Comparison of ENCODE assay signal across 23 cellular contexts in the genomic region with DNA sequence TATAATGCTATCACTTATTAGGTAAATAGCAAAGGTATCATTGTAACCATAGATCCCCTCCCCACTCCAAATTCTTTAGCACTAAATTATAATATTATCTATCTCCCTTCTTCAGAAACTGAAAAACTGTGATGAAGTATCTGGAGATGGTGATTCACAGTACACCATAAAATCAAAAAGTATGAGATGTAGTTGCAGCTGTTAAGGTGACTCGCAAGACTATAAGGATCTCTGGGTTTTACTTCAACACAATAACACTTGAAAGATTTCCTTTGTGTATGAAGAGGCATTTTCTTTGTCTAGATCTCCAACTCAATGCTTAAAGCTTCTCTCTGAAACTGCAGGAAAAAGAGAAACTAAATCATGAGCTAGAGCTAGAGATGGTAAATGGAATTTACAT. TPM values are rescaled to one million over a fixed set of nuclear protein-coding genes. Genes with fewer than 3 reads are reported as not detected.
DNase-seq lines count a peak whose midpoint lies in the region; ATAC-seq and TF ChIP-seq lines count a peak whose summit lies in the region.
"Had no signal": no experiment of that assay in that cellular context is flagged by ENCODE, and none has a peak within 500 bp of the region (broad histone marks: within the 10 kb centered on the region; RNA-seq: fewer than 3 reads in every experiment).

No MANE protein-coding gene starts in this region.

- peaks cover 48% of the 10 kb centered on the region for H3K4me1 Mint-ChIP-seq in activated T-cell treated with anti-CD3 and anti-CD28 coated beads, Interleukin-2, amount 50 U/mL, for 72 hours (ENCODE audit: low read depth)
- no peaks in the 10 kb centered on the region for H3K4me1 Mint-ChIP-seq in neural crest cell

- TF ChIP-seq CTCF in choroid plexus epithelial cell (conservative IDR thresholded peaks at IDR 0.05; ENCODE audit: low read depth, low read length) (no peak), neural crest cell (conservative IDR thresholded peaks at IDR 0.05) (no peak), esophagus muscularis mucosa (IDR thresholded peaks at IDR 0.05) (no peak)

- peak in 1 of 2 donors; percentile 35 for ATAC-seq in activated T-cell treated with anti-CD3 and anti-CD28 coated beads, Interleukin-2, amount 50 U/mL, for 72 hours (replicated peaks in 1 of 2)
- no peak for ATAC-seq in HG02623 (IDR thresholded peaks at IDR 0.05; ENCODE audit: unreplicated experiment)

- no peaks in the 10 kb centered on the region for H3K36me3 ChIP-seq in esophagus muscularis mucosa
- H3K36me3 ChIP-seq: esophagus squamous epithelium had no signal

- peaks cover 0 to 14% (median 3%) of the 10 kb centered on the region in 4 donors for H3K4me1 ChIP-seq in esophagus muscularis mucosa

- no peaks in the 10 kb centered on the region for H3K36me3 Mint-ChIP-seq in activated T-cell treated with anti-CD3 and anti-CD28 coated beads, Interleukin-2, amount 50 U/mL, for 72 hours (ENCODE audit: insufficient read depth in 2 of 2)
- peaks cover 6% of the 10 kb centered on the region for H3K36me3 Mint-ChIP-seq in neural crest cell (ENCODE audit: low read depth)

- H3K9me3 Mint-ChIP-seq in activated T-cell treated with anti-CD3 and anti-CD28 coated beads, Interleukin-2, amount 50 U/mL, for 72 hours = no peaks in the 10 kb centered on the region
- H3K9me3 Mint-ChIP-seq in neural crest cell = no peaks in the 10 kb centered on the region
- H3K9me3 Mint-ChIP-seq: CD8-positive, alpha-beta memory T cell; H9; nephron progenitor cell had no signal

- 88% methylated on average over 1 of the region's 1 CpG for WGBS in esophagus muscularis mucosa

- H3K27me3 ChIP-seq in esophagus muscularis mucosa = no peaks in the 10 kb centered on the region
- H3K27me3 ChIP-seq: esophagus squamous epithelium had no signal

- TF ChIP-seq POLR2A in esophagus muscularis mucosa (IDR thresholded peaks at IDR 0.05; ENCODE audit: low read depth) = no peak

- no peak overlapping the region for H3K27ac ChIP-seq in esophagus muscularis mucosa (replicated peaks in 1 of 4)
- H3K27ac ChIP-seq: esophagus squamous epithelium, HL-60 had no signal

- H3K27ac Mint-ChIP-seq in activated T-cell treated with anti-CD3 and anti-CD28 coated beads, Interleukin-2, amount 50 U/mL, for 72 hours = peak overlapping the region; percentile 80
- peak overlapping the region; percentile 43 for H3K27ac Mint-ChIP-seq in neural crest cell (ENCODE audit: unreplicated experiment)
- H3K27ac Mint-ChIP-seq: CD8-positive, alpha-beta memory T cell; mesothelial cell of epicardium had no signal

- intact Hi-C loops in esophagus muscularis mucosa (cut with DNase I) = no loop called here

- no peaks in the 10 kb centered on the region for H3K27me3 Mint-ChIP-seq in activated T-cell treated with anti-CD3 and anti-CD28 coated beads, Interleukin-2, amount 50 U/mL, for 72 hours (ENCODE audit: low read depth)
- no peaks in the 10 kb centered on the region for H3K27me3 Mint-ChIP-seq in neural crest cell (ENCODE audit: low read depth)
- H3K27me3 Mint-ChIP-seq: CD8-positive, alpha-beta memory T cell had no signal

- H3K4me3 Mint-ChIP-seq in activated T-cell treated with anti-CD3 and anti-CD28 coated beads, Interleukin-2, amount 50 U/mL, for 72 hours = peak overlapping the region; percentile 63 to 67
- H3K4me3 Mint-ChIP-seq in neural crest cell = no peak overlapping the region
- H3K4me3 Mint-ChIP-seq: CD8-positive, alpha-beta memory T cell; H9; mesothelial cell of epicardium; nephron progenitor cell had no signal

- no peaks in the 10 kb centered on the region for H3K9me3 ChIP-seq in esophagus muscularis mucosa
- H3K9me3 ChIP-seq: esophagus squamous epithelium had no signal

- TF ChIP-seq EP300 in esophagus muscularis mucosa (IDR thresholded peaks at IDR 0.05) = no peak

- DNase-seq in activated T-cell treated with anti-CD3 and anti-CD28 coated beads, Interleukin-2, amount 50 U/mL, for 72 hours = no peak
- DNase-seq in activated T-cell treated with anti-CD3 and anti-CD28 coated beads, Interleukin-2, amount 50 U/mL, for 1 hour = no peak
- DNase-seq in LHCN-M2 (ENCODE audit: low read depth) (peak; percentile 70), choroid plexus epithelial cell (ENCODE audit: low read depth) (peak; percentile 7), neural crest cell (ENCODE audit: low read depth, low spot score) (no peak), AML-193 (lab: John Stamatoyannopoulos, UW) (no peak), esophagus muscularis mucosa (ENCODE audit: extremely low spot score) (no peak)
- DNase-seq: activated CD4-positive, alpha-beta T cell treated with anti-CD3 and anti-CD28 coated beads for 48 hours; activated CD8-positive, alpha-beta memory T cell treated with anti-CD3 and anti-CD28 coated beads, Interleukin-2, amount 50 U/mL, for 4 hours; CD8-positive, alpha-beta memory T cell; esophagus squamous epithelium; H9; kidney; MV-4-11; NCI-H2081 treated with DMSO at 0.1 percent for 48 hours; nephron progenitor cell; OCI-M1; small intestine; stimulated activated CD4-positive, alpha-beta T cell treated with anti-CD3 and anti-CD28 coated beads, Interleukin-4, amount 100 ng/mL, for 24 hours; substantia nigra had no signal

- H3K4me3 ChIP-seq in choroid plexus epithelial cell (ENCODE audit: low read depth, low read length) (no peak overlapping the region), esophagus muscularis mucosa (no peak overlapping the region)
- H3K4me3 ChIP-seq: esophagus squamous epithelium had no signal

RNA-seq across cellular contexts. Expression of gene IFT57, which starts 46.9 kb away (rescaled TPM):
- total RNA-seq in activated T-cell treated with anti-CD3 and anti-CD28 coated beads, Interleukin-2, amount 50 U/mL, for 72 hours = 10 to 100 TPM; 19.6 to 23.0 TPM
- 37.7 and 39.0 TPM in 2 replicates for total RNA-seq in LHCN-M2 (2014; rRNA removed)
- polyA plus RNA-seq in LHCN-M2 (2012) = 22.6 TPM
- total RNA-seq in neural crest cell = 47.6 and 53.4 TPM in 2 replicates
- total RNA-seq in esophagus muscularis mucosa = 10 to 100 TPM; 52.3 to 82.4 (median 61.4) TPM

Comparison
In these comparisons a context has a peak if more than half of its experiments do, and no peak if none do; other contexts are left out.
1. DNase-seq: peak in LHCN-M2 (single experiment) and choroid plexus epithelial cell (single experiment); none in activated T-cell treated with anti-CD3 and anti-CD28 coated beads, Interleukin-2, amount 50 U/mL, for 72 hours (0 of 2), activated T-cell treated with anti-CD3 and anti-CD28 coated beads, Interleukin-2, amount 50 U/mL, for 1 hour (single experiment), neural crest cell (single experiment), AML-193 (0 of 2) and esophagus muscularis mucosa (single experiment).